ENCODE assay signal across 2 cellular contexts in genomic region chr5:1501372-1502045, GRCh38.
TF ChIP-seq lines count a peak whose summit lies in the region.

No MANE protein-coding gene starts in this region.

TF ChIP-seq in HCT116, 20 proteins besides CTCF, POLR2A, EP300 and RAD21:
- no peak for TF ChIP-seq EZH2 (IDR thresholded peaks at IDR 0.05)
- TF ChIP-seq POLR2AphosphoS5 (IDR thresholded peaks at IDR 0.05; ENCODE audit: low read depth, low read length): no peak
- TF ChIP-seq SP1 (IDR thresholded peaks at IDR 0.05; ENCODE audit: low read depth): no peak
- TF ChIP-seq, protein P1, sequence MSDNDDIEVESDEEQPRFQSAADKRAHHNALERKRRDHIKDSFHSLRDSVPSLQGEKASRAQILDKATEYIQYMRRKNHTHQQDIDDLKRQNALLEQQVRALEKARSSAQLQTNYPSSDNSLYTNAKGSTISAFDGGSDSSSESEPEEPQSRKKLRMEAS (IDR thresholded peaks at IDR 0.05): no peak

TF ChIP-seq in GM12878, 131 proteins besides CTCF, POLR2A, EP300 and RAD21:
- TF ChIP-seq, protein P2, sequence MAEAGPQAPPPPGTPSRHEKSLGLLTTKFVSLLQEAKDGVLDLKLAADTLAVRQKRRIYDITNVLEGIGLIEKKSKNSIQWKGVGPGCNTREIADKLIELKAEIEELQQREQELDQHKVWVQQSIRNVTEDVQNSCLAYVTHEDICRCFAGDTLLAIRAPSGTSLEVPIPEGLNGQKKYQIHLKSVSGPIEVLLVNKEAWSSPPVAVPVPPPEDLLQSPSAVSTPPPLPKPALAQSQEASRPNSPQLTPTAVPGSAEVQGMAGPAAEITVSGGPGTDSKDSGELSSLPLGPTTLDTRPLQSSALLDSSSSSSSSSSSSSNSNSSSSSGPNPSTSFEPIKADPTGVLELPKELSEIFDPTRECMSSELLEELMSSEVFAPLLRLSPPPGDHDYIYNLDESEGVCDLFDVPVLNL (IDR thresholded peaks at IDR 0.05; ENCODE audit: low read depth, low read length): no peak
- TF ChIP-seq TCF3 (IDR thresholded peaks at IDR 0.05; ENCODE audit: borderline replicate concordance, insufficient read depth, low read depth, low read length) (peak; percentile 92), PBX3 (IDR thresholded peaks at IDR 0.05; ENCODE audit: insufficient replicate concordance, low read depth, low read length) (peak; percentile 82), ZBED1 (IDR thresholded peaks at IDR 0.05; ENCODE audit: borderline replicate concordance) (no peak), ZNF24 (IDR thresholded peaks at IDR 0.05) (no peak), ASH2L (IDR thresholded peaks at IDR 0.05; ENCODE audit: borderline replicate concordance, low read depth) (no peak), EGR1 (IDR thresholded peaks at IDR 0.05; ENCODE audit: borderline replicate concordance in 1 of 2, low read depth in 2 of 2, low read length in 2 of 2) (0 out of 3 replicates have a peak, but pooled peaks of 1 of the 2 experiments have one; percentile 0), FOXK2 (IDR thresholded peaks at IDR 0.05) (no peak), GATAD2B (conservative IDR thresholded peaks at IDR 0.05; ENCODE audit: low read depth) (peak; percentile 70), SIX5 (IDR thresholded peaks at IDR 0.05; ENCODE audit: low read depth, low read length, severe bottlenecking) (peak; percentile 13), GABPA (IDR thresholded peaks at IDR 0.05; ENCODE audit: low read depth) (no peak), TARDBP (IDR thresholded peaks at IDR 0.05; ENCODE audit: borderline replicate concordance) (no peak), BCLAF1 (IDR thresholded peaks at IDR 0.05) (no peak), IKZF1 (conservative IDR thresholded peaks at IDR 0.05) (no peak), ESRRA (IDR thresholded peaks at IDR 0.05; ENCODE audit: low read length) (no peak), BMI1 (IDR thresholded peaks at IDR 0.05; ENCODE audit: borderline replicate concordance) (no peak), MTA2 (IDR thresholded peaks at IDR 0.05; ENCODE audit: low read depth) (no peak), POU2F2 (IDR thresholded peaks at IDR 0.05; ENCODE audit: borderline replicate concordance, low read depth, low read length) (0 out of 3 replicates have a peak, but pooled peaks have one; percentile 25), MEF2B (IDR thresholded peaks at IDR 0.05; ENCODE audit: partially characterized antibody, poor library complexity, severe bottlenecking) (no peak)
- TF ChIP-seq, protein P3, sequence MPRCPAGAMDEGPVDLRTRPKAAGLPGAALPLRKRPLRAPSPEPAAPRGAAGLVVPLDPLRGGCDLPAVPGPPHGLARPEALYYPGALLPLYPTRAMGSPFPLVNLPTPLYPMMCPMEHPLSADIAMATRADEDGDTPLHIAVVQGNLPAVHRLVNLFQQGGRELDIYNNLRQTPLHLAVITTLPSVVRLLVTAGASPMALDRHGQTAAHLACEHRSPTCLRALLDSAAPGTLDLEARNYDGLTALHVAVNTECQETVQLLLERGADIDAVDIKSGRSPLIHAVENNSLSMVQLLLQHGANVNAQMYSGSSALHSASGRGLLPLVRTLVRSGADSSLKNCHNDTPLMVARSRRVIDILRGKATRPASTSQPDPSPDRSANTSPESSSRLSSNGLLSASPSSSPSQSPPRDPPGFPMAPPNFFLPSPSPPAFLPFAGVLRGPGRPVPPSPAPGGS (IDR thresholded peaks at IDR 0.05; ENCODE audit: borderline replicate concordance, insufficient read depth, low read depth, low read length, poor library complexity, severe bottlenecking): peak; percentile 100
- TF ChIP-seq, protein P4, sequence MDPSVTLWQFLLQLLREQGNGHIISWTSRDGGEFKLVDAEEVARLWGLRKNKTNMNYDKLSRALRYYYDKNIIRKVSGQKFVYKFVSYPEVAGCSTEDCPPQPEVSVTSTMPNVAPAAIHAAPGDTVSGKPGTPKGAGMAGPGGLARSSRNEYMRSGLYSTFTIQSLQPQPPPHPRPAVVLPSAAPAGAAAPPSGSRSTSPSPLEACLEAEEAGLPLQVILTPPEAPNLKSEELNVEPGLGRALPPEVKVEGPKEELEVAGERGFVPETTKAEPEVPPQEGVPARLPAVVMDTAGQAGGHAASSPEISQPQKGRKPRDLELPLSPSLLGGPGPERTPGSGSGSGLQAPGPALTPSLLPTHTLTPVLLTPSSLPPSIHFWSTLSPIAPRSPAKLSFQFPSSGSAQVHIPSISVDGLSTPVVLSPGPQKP (IDR thresholded peaks at IDR 0.05; ENCODE audit: low read depth, low read length): no peak
- TF ChIP-seq, protein P5, sequence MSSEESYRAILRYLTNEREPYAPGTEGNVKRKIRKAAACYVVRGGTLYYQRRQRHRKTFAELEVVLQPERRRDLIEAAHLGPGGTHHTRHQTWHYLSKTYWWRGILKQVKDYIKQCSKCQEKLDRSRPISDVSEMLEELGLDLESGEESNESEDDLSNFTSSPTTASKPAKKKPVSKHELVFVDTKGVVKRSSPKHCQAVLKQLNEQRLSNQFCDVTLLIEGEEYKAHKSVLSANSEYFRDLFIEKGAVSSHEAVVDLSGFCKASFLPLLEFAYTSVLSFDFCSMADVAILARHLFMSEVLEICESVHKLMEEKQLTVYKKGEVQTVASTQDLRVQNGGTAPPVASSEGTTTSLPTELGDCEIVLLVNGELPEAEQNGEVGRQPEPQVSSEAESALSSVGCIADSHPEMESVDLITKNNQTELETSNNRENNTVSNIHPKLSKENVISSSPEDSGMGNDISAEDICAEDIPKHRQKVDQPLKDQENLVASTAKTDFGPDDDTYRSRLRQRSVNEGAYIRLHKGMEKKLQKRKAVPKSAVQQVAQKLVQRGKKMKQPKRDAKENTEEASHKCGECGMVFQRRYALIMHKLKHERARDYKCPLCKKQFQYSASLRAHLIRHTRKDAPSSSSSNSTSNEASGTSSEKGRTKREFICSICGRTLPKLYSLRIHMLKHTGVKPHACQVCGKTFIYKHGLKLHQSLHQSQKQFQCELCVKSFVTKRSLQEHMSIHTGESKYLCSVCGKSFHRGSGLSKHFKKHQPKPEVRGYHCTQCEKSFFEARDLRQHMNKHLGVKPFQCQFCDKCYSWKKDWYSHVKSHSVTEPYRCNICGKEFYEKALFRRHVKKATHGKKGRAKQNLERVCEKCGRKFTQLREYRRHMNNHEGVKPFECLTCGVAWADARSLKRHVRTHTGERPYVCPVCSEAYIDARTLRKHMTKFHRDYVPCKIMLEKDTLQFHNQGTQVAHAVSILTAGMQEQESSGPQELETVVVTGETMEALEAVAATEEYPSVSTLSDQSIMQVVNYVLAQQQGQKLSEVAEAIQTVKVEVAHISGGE (CRISPR knock-in tag; IDR thresholded peaks at IDR 0.05): no peak
